In the genomic region with DNA sequence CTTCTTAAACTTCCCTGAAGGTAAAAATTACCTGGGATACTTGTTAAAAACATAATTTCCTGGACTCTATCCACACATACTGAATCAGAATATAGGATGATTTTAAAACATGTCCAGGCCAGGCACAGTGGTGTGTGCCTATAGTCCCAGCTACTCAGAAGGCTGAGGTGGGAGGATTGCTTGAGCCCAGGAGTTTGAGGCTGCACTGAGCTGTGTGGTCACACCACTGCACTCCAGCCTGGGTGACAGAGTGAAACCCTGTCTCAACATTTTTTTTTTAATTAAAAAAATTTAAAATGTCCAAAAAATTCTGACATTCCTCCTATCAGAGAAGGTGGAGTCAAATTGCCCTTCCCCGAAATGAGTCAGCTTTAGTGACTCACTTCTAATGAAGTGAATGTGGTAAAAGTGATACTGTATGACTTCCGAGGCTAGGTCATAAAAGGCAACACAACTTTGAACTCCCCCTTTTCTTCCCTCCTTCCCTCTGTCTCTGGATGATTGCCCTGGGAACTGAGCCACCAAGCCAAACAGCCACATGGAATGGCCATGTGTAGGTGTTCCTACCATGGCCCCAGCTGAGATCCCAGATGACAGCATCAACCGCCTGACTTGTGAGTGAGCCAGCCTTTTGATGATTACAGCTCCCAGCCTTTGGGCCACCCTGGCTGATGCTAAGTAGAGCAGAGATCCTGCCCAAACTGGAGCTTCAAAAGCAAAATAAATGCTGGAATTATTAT, we compare ENCODE assay signal across 1 cellular context.
A peak's percentile ranks its signal among the peaks of the same experiment; 100 is the strongest.
TF ChIP-seq lines count a peak whose summit lies in the region.

No MANE protein-coding gene starts in this region.

TF ChIP-seq in GM12878, 131 proteins besides CTCF, POLR2A, EP300 and RAD21 (continued from another document):
- TF ChIP-seq, protein P1, sequence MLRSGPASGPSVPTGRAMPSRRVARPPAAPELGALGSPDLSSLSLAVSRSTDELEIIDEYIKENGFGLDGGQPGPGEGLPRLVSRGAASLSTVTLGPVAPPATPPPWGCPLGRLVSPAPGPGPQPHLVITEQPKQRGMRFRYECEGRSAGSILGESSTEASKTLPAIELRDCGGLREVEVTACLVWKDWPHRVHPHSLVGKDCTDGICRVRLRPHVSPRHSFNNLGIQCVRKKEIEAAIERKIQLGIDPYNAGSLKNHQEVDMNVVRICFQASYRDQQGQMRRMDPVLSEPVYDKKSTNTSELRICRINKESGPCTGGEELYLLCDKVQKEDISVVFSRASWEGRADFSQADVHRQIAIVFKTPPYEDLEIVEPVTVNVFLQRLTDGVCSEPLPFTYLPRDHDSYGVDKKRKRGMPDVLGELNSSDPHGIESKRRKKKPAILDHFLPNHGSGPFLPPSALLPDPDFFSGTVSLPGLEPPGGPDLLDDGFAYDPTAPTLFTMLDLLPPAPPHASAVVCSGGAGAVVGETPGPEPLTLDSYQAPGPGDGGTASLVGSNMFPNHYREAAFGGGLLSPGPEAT (IDR thresholded peaks at IDR 0.05; ENCODE audit: low read depth): peak; percentile 72; the same call in 1 of the 2 replicates
- TF ChIP-seq YY1 (IDR thresholded peaks at IDR 0.05; ENCODE audit: low read depth, low read length) (no peak), CREB1 (IDR thresholded peaks at IDR 0.05; ENCODE audit: low read depth) (peak; percentile 59; the same call in 1 of the 2 replicates), SP1 (IDR thresholded peaks at IDR 0.05; ENCODE audit: low read depth, low read length) (peak; percentile 19), HDGF (IDR thresholded peaks at IDR 0.05) (peak; percentile 84; the same call in 1 of the 2 replicates), RUNX3 (IDR thresholded peaks at IDR 0.05; ENCODE audit: low read length) (peak; percentile 90), MTA3 (IDR thresholded peaks at IDR 0.05; ENCODE audit: borderline replicate concordance, low read length) (0 out of 2 replicates have a peak, but pooled peaks have one; percentile 20), ZNF24 (IDR thresholded peaks at IDR 0.05) (peak; percentile 58; the same call in 1 of the 2 replicates), MEF2B (IDR thresholded peaks at IDR 0.05; ENCODE audit: partially characterized antibody, poor library complexity, severe bottlenecking) (peak; percentile 33), CHD1 (IDR thresholded peaks at IDR 0.05; ENCODE audit: low read depth, low read length) (no peak), CBFB (IDR thresholded peaks at IDR 0.05; ENCODE audit: low read depth) (0 out of 2 replicates have a peak, but pooled peaks have one; percentile 39), CREM (IDR thresholded peaks at IDR 0.05; ENCODE audit: low read depth) (0 out of 2 replicates have a peak, but pooled peaks have one; percentile 45), FOS (IDR thresholded peaks at IDR 0.05; ENCODE audit: borderline replicate concordance, extremely low read depth, insufficient read length) (no peak), MTA2 (IDR thresholded peaks at IDR 0.05; ENCODE audit: low read depth) (peak; percentile 83), TAF1 (IDR thresholded peaks at IDR 0.05; ENCODE audit: borderline replicate concordance, low read depth, low read length) (no peak), MEF2A (IDR thresholded peaks at IDR 0.05; ENCODE audit: insufficient read depth, low read depth, low read length) (peak; percentile 59; the same call in 1 of the 2 replicates), IKZF2 (IDR thresholded peaks at IDR 0.05) (peak; percentile 88 to 89), ZBED1 (IDR thresholded peaks at IDR 0.05; ENCODE audit: borderline replicate concordance) (0 out of 2 replicates have a peak, but pooled peaks have one; percentile 34), BCL11A (IDR thresholded peaks at IDR 0.05; ENCODE audit: low read depth, low read length) (peak; percentile 83), SMAD1 (IDR thresholded peaks at IDR 0.05; ENCODE audit: low read depth, partially characterized antibody) (no peak), POU2F2 (IDR thresholded peaks at IDR 0.05; ENCODE audit: borderline replicate concordance, low read depth, low read length) (peak; percentile 34; the same call in 1 of the 3 replicates), IRF4 (IDR thresholded peaks at IDR 0.05; ENCODE audit: low read depth, low read length) (peak; percentile 72), JUNB (IDR thresholded peaks at IDR 0.05) (peak; percentile 97), CHD2 (IDR thresholded peaks at IDR 0.05; ENCODE audit: borderline replicate concordance, low read depth, low read length) (peak; percentile 39; the same call in 1 of the 2 replicates), EED (IDR thresholded peaks at IDR 0.05; ENCODE audit: low read depth) (peak; percentile 96), NR2F1 (conservative IDR thresholded peaks at IDR 0.05) (peak; percentile 35), TCF12 (IDR thresholded peaks at IDR 0.05; ENCODE audit: low read depth, low read length) (no peak), NFIC (IDR thresholded peaks at IDR 0.05; ENCODE audit: low read depth, low read length) (peak; percentile 59; the same call in 1 of the 2 replicates), GABPA (IDR thresholded peaks at IDR 0.05; ENCODE audit: low read depth) (0 out of 2 replicates have a peak, but pooled peaks have one; percentile 43), SMARCA5 (IDR thresholded peaks at IDR 0.05) (0 out of 2 replicates have a peak, but pooled peaks have one; percentile 18), PAX5 (IDR thresholded peaks at IDR 0.05; ENCODE audit: borderline replicate concordance, low read depth, low read length) (peak; percentile 10; the same call in 1 of the 2 replicates), ATF7 (IDR thresholded peaks at IDR 0.05; ENCODE audit: low read depth) (peak; percentile 78), DPF2 (IDR thresholded peaks at IDR 0.05) (peak; percentile 81), MYC (IDR thresholded peaks at IDR 0.05; ENCODE audit: insufficient read depth, insufficient read length, insufficient replicate concordance, low read length, severe bottlenecking) (no peak), RELA (IDR thresholded peaks at IDR 0.05; ENCODE audit: borderline replicate concordance, partially characterized antibody) (peak; percentile 59), JUND (IDR thresholded peaks at IDR 0.05; ENCODE audit: low read depth, low read length) (peak; percentile 66; the same call in 1 of the 2 replicates)
- TF ChIP-seq, protein P2, sequence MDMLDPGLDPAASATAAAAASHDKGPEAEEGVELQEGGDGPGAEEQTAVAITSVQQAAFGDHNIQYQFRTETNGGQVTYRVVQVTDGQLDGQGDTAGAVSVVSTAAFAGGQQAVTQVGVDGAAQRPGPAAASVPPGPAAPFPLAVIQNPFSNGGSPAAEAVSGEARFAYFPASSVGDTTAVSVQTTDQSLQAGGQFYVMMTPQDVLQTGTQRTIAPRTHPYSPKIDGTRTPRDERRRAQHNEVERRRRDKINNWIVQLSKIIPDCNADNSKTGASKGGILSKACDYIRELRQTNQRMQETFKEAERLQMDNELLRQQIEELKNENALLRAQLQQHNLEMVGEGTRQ (IDR thresholded peaks at IDR 0.05; ENCODE audit: borderline replicate concordance, low read depth, low read length): no peak
- TF ChIP-seq, protein P3, sequence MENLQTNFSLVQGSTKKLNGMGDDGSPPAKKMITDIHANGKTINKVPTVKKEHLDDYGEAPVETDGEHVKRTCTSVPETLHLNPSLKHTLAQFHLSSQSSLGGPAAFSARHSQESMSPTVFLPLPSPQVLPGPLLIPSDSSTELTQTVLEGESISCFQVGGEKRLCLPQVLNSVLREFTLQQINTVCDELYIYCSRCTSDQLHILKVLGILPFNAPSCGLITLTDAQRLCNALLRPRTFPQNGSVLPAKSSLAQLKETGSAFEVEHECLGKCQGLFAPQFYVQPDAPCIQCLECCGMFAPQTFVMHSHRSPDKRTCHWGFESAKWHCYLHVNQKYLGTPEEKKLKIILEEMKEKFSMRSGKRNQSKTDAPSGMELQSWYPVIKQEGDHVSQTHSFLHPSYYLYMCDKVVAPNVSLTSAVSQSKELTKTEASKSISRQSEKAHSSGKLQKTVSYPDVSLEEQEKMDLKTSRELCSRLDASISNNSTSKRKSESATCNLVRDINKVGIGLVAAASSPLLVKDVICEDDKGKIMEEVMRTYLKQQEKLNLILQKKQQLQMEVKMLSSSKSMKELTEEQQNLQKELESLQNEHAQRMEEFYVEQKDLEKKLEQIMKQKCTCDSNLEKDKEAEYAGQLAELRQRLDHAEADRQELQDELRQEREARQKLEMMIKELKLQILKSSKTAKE (IDR thresholded peaks at IDR 0.05; ENCODE audit: low read depth, poor library complexity, severe bottlenecking): peak; percentile 37
- TF ChIP-seq, protein P4, sequence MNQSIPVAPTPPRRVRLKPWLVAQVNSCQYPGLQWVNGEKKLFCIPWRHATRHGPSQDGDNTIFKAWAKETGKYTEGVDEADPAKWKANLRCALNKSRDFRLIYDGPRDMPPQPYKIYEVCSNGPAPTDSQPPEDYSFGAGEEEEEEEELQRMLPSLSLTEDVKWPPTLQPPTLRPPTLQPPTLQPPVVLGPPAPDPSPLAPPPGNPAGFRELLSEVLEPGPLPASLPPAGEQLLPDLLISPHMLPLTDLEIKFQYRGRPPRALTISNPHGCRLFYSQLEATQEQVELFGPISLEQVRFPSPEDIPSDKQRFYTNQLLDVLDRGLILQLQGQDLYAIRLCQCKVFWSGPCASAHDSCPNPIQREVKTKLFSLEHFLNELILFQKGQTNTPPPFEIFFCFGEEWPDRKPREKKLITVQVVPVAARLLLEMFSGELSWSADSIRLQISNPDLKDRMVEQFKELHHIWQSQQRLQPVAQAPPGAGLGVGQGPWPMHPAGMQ (IDR thresholded peaks at IDR 0.05; ENCODE audit: borderline replicate concordance): no peak
- TF ChIP-seq, protein P5, sequence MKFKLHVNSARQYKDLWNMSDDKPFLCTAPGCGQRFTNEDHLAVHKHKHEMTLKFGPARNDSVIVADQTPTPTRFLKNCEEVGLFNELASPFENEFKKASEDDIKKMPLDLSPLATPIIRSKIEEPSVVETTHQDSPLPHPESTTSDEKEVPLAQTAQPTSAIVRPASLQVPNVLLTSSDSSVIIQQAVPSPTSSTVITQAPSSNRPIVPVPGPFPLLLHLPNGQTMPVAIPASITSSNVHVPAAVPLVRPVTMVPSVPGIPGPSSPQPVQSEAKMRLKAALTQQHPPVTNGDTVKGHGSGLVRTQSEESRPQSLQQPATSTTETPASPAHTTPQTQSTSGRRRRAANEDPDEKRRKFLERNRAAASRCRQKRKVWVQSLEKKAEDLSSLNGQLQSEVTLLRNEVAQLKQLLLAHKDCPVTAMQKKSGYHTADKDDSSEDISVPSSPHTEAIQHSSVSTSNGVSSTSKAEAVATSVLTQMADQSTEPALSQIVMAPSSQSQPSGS (IDR thresholded peaks at IDR 0.05; ENCODE audit: low read length): peak; percentile 62
